1 cellular context compared by ENCODE assay signal in the genomic region with DNA sequence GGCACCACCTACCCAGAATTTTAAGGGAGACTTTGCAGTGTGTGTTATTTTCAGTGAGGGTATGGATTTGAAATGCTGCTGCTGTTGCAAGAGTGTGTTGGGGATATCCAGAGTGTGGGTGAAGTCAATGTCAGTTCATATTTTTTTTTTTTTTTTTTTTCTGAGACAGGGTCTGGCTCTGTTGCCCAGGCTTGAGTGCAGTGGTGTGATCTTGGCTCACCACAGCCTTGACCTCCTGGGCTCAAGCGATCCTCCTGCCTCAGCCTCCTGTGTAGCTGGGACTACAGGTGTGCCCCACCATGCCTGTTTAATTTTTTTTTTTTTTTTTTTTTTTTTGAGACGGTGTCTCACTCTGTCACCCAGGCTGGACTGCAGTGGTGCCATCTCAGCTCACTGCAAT. TPM values are rescaled to one million over a fixed set of nuclear protein-coding genes. Genes with fewer than 3 reads are reported as not detected.
"Had no signal": no experiment of that assay in that cellular context is flagged by ENCODE, and none has a peak within 500 bp of the region (broad histone marks: within the 10 kb centered on the region; RNA-seq: fewer than 3 reads in every experiment).

No MANE protein-coding gene starts in this region.

RNA-seq across cellular contexts. Expression of a gene that starts 9.5 kb away (rescaled TPM):
- total RNA-seq: activated naive CD8-positive, alpha-beta T cell treated with anti-CD3 and anti-CD28 coated beads, Interleukin-2, amount 10 ng/mL, durations not matched to agents 7 days and 5 days had no signal
